Comparison of ENCODE assay signal across 16 cellular contexts in the genomic region with DNA sequence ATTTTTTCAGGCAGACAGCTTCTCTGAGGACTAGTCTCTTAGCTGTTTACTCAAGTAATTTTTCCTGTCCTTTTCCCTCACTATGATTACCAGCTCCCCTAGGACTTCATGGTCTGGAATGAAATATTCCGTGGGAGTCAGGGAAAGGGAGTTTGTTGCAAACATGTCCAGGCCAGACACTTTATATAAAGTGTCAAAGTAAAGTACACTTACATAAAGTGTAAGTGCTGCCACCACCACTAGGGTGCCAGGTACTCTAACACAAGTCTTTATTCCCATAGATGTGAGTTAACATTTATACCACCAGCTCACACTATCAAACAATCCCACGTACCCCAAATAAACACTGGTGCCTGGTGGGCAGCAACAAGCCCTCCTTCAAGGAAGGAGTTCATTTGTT.
DNase-seq lines count a peak whose midpoint lies in the region; ATAC-seq and TF ChIP-seq lines count a peak whose summit lies in the region.
"Had no signal": no experiment of that assay in that cellular context is flagged by ENCODE, and none has a peak within 500 bp of the region (broad histone marks: within the 10 kb centered on the region; RNA-seq: fewer than 3 reads in every experiment).

No MANE protein-coding gene starts in this region.

- no peaks in the 10 kb centered on the region for H3K36me3 ChIP-seq in GM23248 (ENCODE audit: low read depth)
- no peaks in the 10 kb centered on the region for H3K36me3 ChIP-seq in OCI-LY7 (ENCODE audit: insufficient read depth, low read length)

- H3K27me3 Mint-ChIP-seq in nephron progenitor cell (ENCODE audit: low read depth, poor library complexity), result no peaks in the 10 kb centered on the region
- H3K27me3 Mint-ChIP-seq: activated naive CD8-positive, alpha-beta T cell; dendritic cell treated with granulocyte-macrophage colony-stimulating factor and Interleukin-4, amounts not matched to agents 40 ng/mL and 50 ng/mL, for 4 days had no signal

- ATAC-seq in HG02870 (IDR thresholded peaks at IDR 0.05; ENCODE audit: unreplicated experiment), result no peak
- ATAC-seq in HG03469 (IDR thresholded peaks at IDR 0.05; ENCODE audit: unreplicated experiment), result no peak
- ATAC-seq: gastroesophageal sphincter, natural killer cell, WTC11 had no signal

- POLR2A ChIA-PET in OCI-LY7 (lab: Charles Lee), result interaction anchor here (0.9 kb wide), 1 partner anchor 195 kb away, joined by 4 read pairs; no protein-coding TSS in a partner anchor

- no peak overlapping the region for H3K4me3 ChIP-seq in GM23248
- no peak overlapping the region for H3K4me3 ChIP-seq in OCI-LY7 (ENCODE audit: low read depth, low read length, poor library complexity, severe bottlenecking)
- H3K4me3 ChIP-seq in epithelial cell of esophagus (ENCODE audit: low read length), result no peak overlapping the region
- H3K4me3 ChIP-seq: gastroesophageal sphincter had no signal

- CTCF ChIA-PET in OCI-LY7 (lab: Charles Lee; ENCODE audit: unreplicated experiment), result no interaction called here

- peak overlapping the region; percentile 36 for H3K27ac Mint-ChIP-seq in nephron progenitor cell
- H3K27ac Mint-ChIP-seq: activated naive CD8-positive, alpha-beta T cell; dendritic cell treated with granulocyte-macrophage colony-stimulating factor and Interleukin-4, amounts not matched to agents 40 ng/mL and 50 ng/mL, for 4 days; natural killer cell had no signal

- H4K20me1 ChIP-seq in GM23248 (ENCODE audit: insufficient read depth) (no peaks in the 10 kb centered on the region), OCI-LY7 (ENCODE audit: insufficient read depth, low read length) (no peaks in the 10 kb centered on the region)

- BruUV-seq in OCI-LY7 (replicated peaks; lab: Mats Ljungman, UMichigan), result no TSS peak

- H3K27ac ChIP-seq in GM23248 (no peak overlapping the region), OCI-LY7 (ENCODE audit: low read depth, low read length, poor library complexity, severe bottlenecking) (no peak overlapping the region)
- H3K27ac ChIP-seq: gastroesophageal sphincter, KMS-11 had no signal

- H3K9me3 Mint-ChIP-seq in nephron progenitor cell, result peaks cover 40% of the 10 kb centered on the region

- H3F3A ChIP-seq in GM23248 (ENCODE audit: insufficient read depth), result no peaks in the 10 kb centered on the region

- H3K79me2 ChIP-seq in GM23248 (ENCODE audit: insufficient read depth), result no peaks in the 10 kb centered on the region
- no peaks in the 10 kb centered on the region for H3K79me2 ChIP-seq in OCI-LY7 (ENCODE audit: insufficient read depth, low read depth, low read length)

- H3K9ac ChIP-seq in GM23248, result no peak overlapping the region
- H3K9ac ChIP-seq: KMS-11 had no signal

- H3K27me3 ChIP-seq in GM23248 (replicated peaks; ENCODE audit: insufficient read depth), result no peaks in the 10 kb centered on the region
- H3K27me3 ChIP-seq: gastroesophageal sphincter had no signal

- H2AFZ ChIP-seq in GM23248 (no peak overlapping the region), OCI-LY7 (ENCODE audit: low read length) (no peak overlapping the region)

- peaks cover 2% of the 10 kb centered on the region for H3K36me3 Mint-ChIP-seq in nephron progenitor cell (ENCODE audit: low read depth)

- DNase-seq in GM23248 (peak; percentile 11), OCI-LY7 (ENCODE audit: low spot score) (no peak), epithelial cell of esophagus (ENCODE audit: low read depth) (peak; percentile 37), nephron progenitor cell (no peak), NCI-H526 (lab: John Stamatoyannopoulos, UW) (no peak), activated T-cell treated with anti-CD3 and anti-CD28 coated beads for 4 hours (no peak)
- DNase-seq: natural killer cell; NCI-H1694; stimulated activated naive CD4-positive, alpha-beta T cell treated with Interleukin-2 at 50 U/mL for 16 hours had no signal

- H3K9me2 ChIP-seq in GM23248 (ENCODE audit: insufficient read depth) (no peaks in the 10 kb centered on the region), OCI-LY7 (ENCODE audit: insufficient read depth, low read length) (no peaks in the 10 kb centered on the region)

- intact Hi-C loops in OCI-LY7 (cut with micrococcal nuclease; ENCODE audit: unreplicated experiment), result no loop called here

- H3K4me3 Mint-ChIP-seq in nephron progenitor cell, result no peak overlapping the region
- H3K4me3 Mint-ChIP-seq: activated naive CD8-positive, alpha-beta T cell; dendritic cell treated with granulocyte-macrophage colony-stimulating factor and Interleukin-4, amounts not matched to agents 40 ng/mL and 50 ng/mL, for 4 days; natural killer cell; WTC11 had no signal

- no peak overlapping the region for H3K4me2 ChIP-seq in GM23248 (ENCODE audit: unreplicated experiment)
- no peak overlapping the region for H3K4me2 ChIP-seq in OCI-LY7 (ENCODE audit: low read length)
- H3K4me2 ChIP-seq: KMS-11 had no signal

- WGBS in GM23248 (ENCODE audit: low coverage in 1 of 2, low lambda C conversion rate in 2 of 2, missing lambda C conversion rate in 2 of 2), 2 experiments, result 29 to 30% methylated on average over 2 of the region's 2 CpGs

- in situ Hi-C loops in GM23248 (cut with MboI), result no loop called here

- H3K9me3 ChIP-seq in GM23248 (ENCODE audit: low read depth) (no peaks in the 10 kb centered on the region), OCI-LY7 (ENCODE audit: low read length) (no peaks in the 10 kb centered on the region)

- TF ChIP-seq CTCF in OCI-LY7 (conservative IDR thresholded peaks at IDR 0.05; ENCODE audit: low read length) (peak; percentile 51), epithelial cell of esophagus (IDR thresholded peaks at IDR 0.05; ENCODE audit: insufficient read depth, low read depth, low read length, missing control alignments) (peak; percentile 35), nephron progenitor cell (IDR thresholded peaks at IDR 0.05) (peak; percentile 15)

- no peaks in the 10 kb centered on the region for H3K4me1 ChIP-seq in GM23248 (ENCODE audit: insufficient read depth)
- H3K4me1 ChIP-seq in OCI-LY7 (ENCODE audit: insufficient read depth, low read length, poor library complexity, severe bottlenecking), result no peaks in the 10 kb centered on the region
- H3K4me1 ChIP-seq: gastroesophageal sphincter had no signal

- H3K4me1 Mint-ChIP-seq in nephron progenitor cell, result no peaks in the 10 kb centered on the region
- H3K4me1 Mint-ChIP-seq: natural killer cell had no signal

Comparison
In these comparisons a context has a peak if more than half of its experiments do, and no peak if none do; other contexts are left out.
1. DNase-seq: peak in GM23248 (single experiment) and epithelial cell of esophagus (single experiment); none in OCI-LY7 (single experiment), nephron progenitor cell (single experiment), NCI-H526 (0 of 2) and activated T-cell treated with anti-CD3 and anti-CD28 coated beads for 4 hours (single experiment).
2. Peak in every context shown above with its lines, with median percentiles within 50 percentile points of each other: CTCF ChIP-seq.